15 cellular contexts compared by ENCODE assay signal in genomic region chr9:20551236-20551635, GRCh38.
A peak's percentile ranks its signal among the peaks of the same experiment; 100 is the strongest.
DNase-seq lines count a peak whose midpoint lies in the region; ATAC-seq and TF ChIP-seq lines count a peak whose summit lies in the region.
"Had no signal": no experiment of that assay in that cellular context is flagged by ENCODE, and none has a peak within 500 bp of the region (broad histone marks: within the 10 kb centered on the region; RNA-seq: fewer than 3 reads in every experiment).

No MANE protein-coding gene starts in this region.

- POLR2A ChIA-PET in PC-9 (lab: Charles Lee; ENCODE audit: unreplicated experiment): interaction anchor here (0.5 kb wide), 1 partner anchor 35 kb away, joined by 4 read pairs; no protein-coding TSS in a partner anchor
- POLR2A ChIA-PET in activated CD8-positive, alpha-beta T cell treated with anti-CD3 and anti-CD28 coated beads, Interleukin-2, amount 10 ng/mL, durations not matched to agents 7 days and 5 days (lab: Charles Lee): interaction anchor here (0.6 to 1.1 kb wide), 2 partner anchors 11 to 71 kb away, joined by 3 to 4 read pairs; partner anchors contain the start of gene MLLT3

- no peaks in the 10 kb centered on the region for H3K36me3 Mint-ChIP-seq in GM23338 (ENCODE audit: low read depth)
- peaks cover 31% of the 10 kb centered on the region for H3K36me3 Mint-ChIP-seq in activated CD8-positive, alpha-beta T cell treated with anti-CD3 and anti-CD28 coated beads, Interleukin-2, amount 10 ng/mL, durations not matched to agents 7 days and 5 days (ENCODE audit: low read depth)

- H3K4me3 ChIP-seq in GM23338: no peak overlapping the region
- peak overlapping the region; percentile 46; the same call in 1 of the 2 replicates for H3K4me3 ChIP-seq in PC-9
- H3K4me3 ChIP-seq in right cardiac atrium (ENCODE audit: low read length): no peak overlapping the region
- H3K4me3 ChIP-seq: MG63 had no signal

- H3K27me3 ChIP-seq in GM23338 (ENCODE audit: insufficient read depth) (no peaks in the 10 kb centered on the region), PC-9 (ENCODE audit: insufficient read depth, low read depth) (no peaks in the 10 kb centered on the region), right cardiac atrium (ENCODE audit: control insufficient read depth, insufficient read depth) (no peaks in the 10 kb centered on the region)
- H3K27me3 ChIP-seq: MG63 had no signal

- H3K27me3 Mint-ChIP-seq in GM23338 (ENCODE audit: insufficient read depth, low read depth, poor library complexity): peaks cover 2% of the 10 kb centered on the region
- no peaks in the 10 kb centered on the region for H3K27me3 Mint-ChIP-seq in activated CD8-positive, alpha-beta T cell treated with anti-CD3 and anti-CD28 coated beads, Interleukin-2, amount 10 ng/mL, durations not matched to agents 7 days and 5 days (ENCODE audit: low read depth)
- H3K27me3 Mint-ChIP-seq: CD4-positive, alpha-beta memory T cell; naive B cell had no signal

- peaks cover 26% of the 10 kb centered on the region for H3K4me1 Mint-ChIP-seq in GM23338
- peaks cover 66% of the 10 kb centered on the region for H3K4me1 Mint-ChIP-seq in activated CD8-positive, alpha-beta T cell treated with anti-CD3 and anti-CD28 coated beads, Interleukin-2, amount 10 ng/mL, durations not matched to agents 7 days and 5 days (ENCODE audit: low read depth)

- H4K20me1 ChIP-seq in GM23338 (replicated peaks; ENCODE audit: insufficient read depth) (no peaks in the 10 kb centered on the region), PC-9 (ENCODE audit: insufficient read depth) (no peaks in the 10 kb centered on the region)

- TF ChIP-seq CTCF in GM23338 (conservative IDR thresholded peaks at IDR 0.05; ENCODE audit: low read depth in 2 of 2) (no peak), PC-9 (conservative IDR thresholded peaks at IDR 0.05) (no peak)

- intact Hi-C loops in PC-9 (cut with micrococcal nuclease; ENCODE audit: unreplicated experiment): loop anchor here (2.0 to 5.0 kb wide), 4 partner anchors 30 to 194 kb away; no protein-coding TSS in a partner anchor
- intact Hi-C loops in right cardiac atrium (cut with DNase I): loop anchor here in 1 of 4 donors (10.0 kb wide), 1 partner anchor 64 kb away; no protein-coding TSS in a partner anchor

- ATAC-seq in GM23338 (no peak), right cardiac atrium (no peak), HG03135 (IDR thresholded peaks at IDR 0.05; ENCODE audit: unreplicated experiment) (no peak)
- ATAC-seq in activated CD8-positive, alpha-beta T cell treated with anti-CD3 and anti-CD28 coated beads, Interleukin-2, amount 10 ng/mL, durations not matched to agents 7 days and 5 days: no peak

- CTCF ChIA-PET in PC-9 (lab: Charles Lee): no interaction called here
- CTCF ChIA-PET in activated CD8-positive, alpha-beta T cell treated with anti-CD3 and anti-CD28 coated beads, Interleukin-2, amount 10 ng/mL, durations not matched to agents 7 days and 5 days (lab: Charles Lee): interaction anchor here (1.7 kb wide), 1 partner anchor 21 kb away, joined by 4 read pairs; no protein-coding TSS in a partner anchor

- no peak overlapping the region for H3K4me3 Mint-ChIP-seq in GM23338
- no peak overlapping the region for H3K4me3 Mint-ChIP-seq in activated CD8-positive, alpha-beta T cell treated with anti-CD3 and anti-CD28 coated beads, Interleukin-2, amount 10 ng/mL, durations not matched to agents 7 days and 5 days
- H3K4me3 Mint-ChIP-seq: naive B cell had no signal

- no peaks in the 10 kb centered on the region for H3K79me2 ChIP-seq in GM23338 (replicated peaks; ENCODE audit: insufficient read depth)
- H3K79me2 ChIP-seq in PC-9 (ENCODE audit: low read depth): peaks cover 22% of the 10 kb centered on the region

- no peak overlapping the region for H2AFZ ChIP-seq in GM23338
- no peak overlapping the region for H2AFZ ChIP-seq in PC-9

- H3K27ac ChIP-seq in GM23338 (ENCODE audit: low read depth) (no peak overlapping the region), PC-9 (peak overlapping the region; percentile 99), right cardiac atrium (ENCODE audit: low read length) (no peak overlapping the region)

- H3K9me3 Mint-ChIP-seq in GM23338: no peaks in the 10 kb centered on the region
- H3K9me3 Mint-ChIP-seq in activated CD8-positive, alpha-beta T cell treated with anti-CD3 and anti-CD28 coated beads, Interleukin-2, amount 10 ng/mL, durations not matched to agents 7 days and 5 days (ENCODE audit: insufficient read depth): no peaks in the 10 kb centered on the region
- H3K9me3 Mint-ChIP-seq: activated T-cell treated with anti-CD3 and anti-CD28 coated beads, Interleukin-2, amount 50 U/mL, for 72 hours; naive B cell had no signal

- H3K4me2 ChIP-seq in GM23338: no peak overlapping the region
- peak overlapping the region; percentile 85 for H3K4me2 ChIP-seq in PC-9

- DNase-seq in GM23338 (ENCODE audit: low spot score) (no peak), PC-9 (peak; percentile 16 to 81), hepatic stellate cell (ENCODE audit: low spot score) (peak; percentile 7), renal cortical epithelial cell (ENCODE audit: low read depth) (peak; percentile 88), right cardiac atrium (no peak), NCI-H82 (lab: John Stamatoyannopoulos, UW) (no peak)
- no peak for DNase-seq in activated CD8-positive, alpha-beta T cell treated with anti-CD3 and anti-CD28 coated beads, Interleukin-2, amount 10 ng/mL, durations not matched to agents 7 days and 5 days
- DNase-seq: CD4-positive, alpha-beta memory T cell; effector CD4-positive, alpha-beta T cell; foreskin melanocyte; GDM1; MG63; naive B cell had no signal

- H3K4me1 ChIP-seq in GM23338 (ENCODE audit: insufficient read depth) (peaks cover 20% of the 10 kb centered on the region), PC-9 (replicated peaks; ENCODE audit: insufficient read depth) (peaks cover 50% of the 10 kb centered on the region), right cardiac atrium (ENCODE audit: control insufficient read depth, insufficient read depth, low read length) (peaks cover 2% of the 10 kb centered on the region)

- H3K36me3 ChIP-seq in GM23338 (ENCODE audit: insufficient read depth): no peaks in the 10 kb centered on the region
- H3K36me3 ChIP-seq in PC-9 (ENCODE audit: low read depth): no peaks in the 10 kb centered on the region
- H3K36me3 ChIP-seq: MG63 had no signal

- H3K27ac Mint-ChIP-seq in GM23338: peak overlapping the region; percentile 37
- H3K27ac Mint-ChIP-seq in activated CD8-positive, alpha-beta T cell treated with anti-CD3 and anti-CD28 coated beads, Interleukin-2, amount 10 ng/mL, durations not matched to agents 7 days and 5 days: no peak overlapping the region
- H3K27ac Mint-ChIP-seq: naive B cell had no signal

- BruUV-seq in PC-9 (replicated peaks; lab: Mats Ljungman, UMichigan): no TSS peak

- no peaks in the 10 kb centered on the region for H3F3A ChIP-seq in GM23338 (replicated peaks; ENCODE audit: low read depth)
- H3F3A ChIP-seq in PC-9 (ENCODE audit: insufficient read depth, low read depth): peaks cover 26% of the 10 kb centered on the region

- H3K9me2 ChIP-seq in GM23338 (ENCODE audit: insufficient read depth) (no peaks in the 10 kb centered on the region), PC-9 (ENCODE audit: insufficient read depth) (no peaks in the 10 kb centered on the region)

- H3K9me3 ChIP-seq in PC-9 (ENCODE audit: insufficient read depth, low read depth) (no peaks in the 10 kb centered on the region), right cardiac atrium (ENCODE audit: control insufficient read depth, low read length) (no peaks in the 10 kb centered on the region)
- H3K9me3 ChIP-seq: MG63 had no signal

TF ChIP-seq in GM23338, 12 proteins besides CTCF, POLR2A, EP300 and RAD21 (continues in another document):
- TF ChIP-seq POLR2AphosphoS5 (IDR thresholded peaks at IDR 0.05; ENCODE audit: low read depth): no peak
- TF ChIP-seq ETS1 (IDR thresholded peaks at IDR 0.05): no peak
- TF ChIP-seq EZH2 (IDR thresholded peaks at IDR 0.05; ENCODE audit: low read depth, unreplicated experiment): no peak
- TF ChIP-seq REST (IDR thresholded peaks at IDR 0.05; ENCODE audit: unreplicated experiment): no peak
- no peak for TF ChIP-seq ZNF331 (CRISPR knock-in tag; IDR thresholded peaks at IDR 0.05; ENCODE audit: low read depth)

Comparison
In these comparisons a context has a peak if more than half of its experiments do, and no peak if none do; other contexts are left out.
1. DNase-seq: peak in PC-9 (2 of 2), hepatic stellate cell (single experiment) and renal cortical epithelial cell (single experiment); none in GM23338 (single experiment), right cardiac atrium (0 of 3), NCI-H82 (single experiment) and activated CD8-positive, alpha-beta T cell treated with anti-CD3 and anti-CD28 coated beads, Interleukin-2, amount 10 ng/mL, durations not matched to agents 7 days and 5 days (single experiment).